Comparison of ENCODE assay signal across 9 cellular contexts in genomic region chr15:38085931-38086562, GRCh38.
DNase-seq lines count a peak whose midpoint lies in the region; ATAC-seq, FAIRE-seq and TF ChIP-seq lines count a peak whose summit lies in the region.
"Had no signal": no experiment of that assay in that cellular context is flagged by ENCODE, and none has a peak within 500 bp of the region (broad histone marks: within the 10 kb centered on the region; RNA-seq: fewer than 3 reads in every experiment).

No MANE protein-coding gene starts in this region.

- ATAC-seq in GM18511 (IDR thresholded peaks at IDR 0.05; ENCODE audit: unreplicated experiment), result peak; percentile 62
- ATAC-seq in HG02798 (IDR thresholded peaks at IDR 0.05; ENCODE audit: poor library complexity, unreplicated experiment), result peak; percentile 60
- ATAC-seq in HG03354 (IDR thresholded peaks at IDR 0.05; ENCODE audit: poor library complexity, severe bottlenecking, unreplicated experiment), result no peak

- peak; percentile 71 for DNase-seq in amniotic epithelial cell (ENCODE audit: low read depth)
- peak; percentile 52 for DNase-seq in renal cortical epithelial cell (ENCODE audit: low read depth)
- DNase-seq in DMS79 treated with DMSO at 0.1 percent for 48 hours (lab: John Stamatoyannopoulos, UW), result no peak
- DNase-seq in NCI-H1694 (lab: John Stamatoyannopoulos, UW), result no peak
- no peak for DNase-seq in D721Med (ENCODE audit: insufficient read length, low spot score)
- DNase-seq: KG1 had no signal

- FAIRE-seq in D721Med (lab: Jason Lieb, UNC), result no peak

- TF ChIP-seq CTCF in D721Med (IDR thresholded peaks at IDR 0.05; ENCODE audit: insufficient read depth, missing control alignments), result no peak

Comparison
In these comparisons a context has a peak if more than half of its experiments do, and no peak if none do; other contexts are left out.
1. DNase-seq: peak in amniotic epithelial cell (single experiment) and renal cortical epithelial cell (single experiment); none in DMS79 treated with DMSO at 0.1 percent for 48 hours (single experiment), NCI-H1694 (single experiment) and D721Med (single experiment).